ENCODE assay signal across 1 cellular context in the genomic region with DNA sequence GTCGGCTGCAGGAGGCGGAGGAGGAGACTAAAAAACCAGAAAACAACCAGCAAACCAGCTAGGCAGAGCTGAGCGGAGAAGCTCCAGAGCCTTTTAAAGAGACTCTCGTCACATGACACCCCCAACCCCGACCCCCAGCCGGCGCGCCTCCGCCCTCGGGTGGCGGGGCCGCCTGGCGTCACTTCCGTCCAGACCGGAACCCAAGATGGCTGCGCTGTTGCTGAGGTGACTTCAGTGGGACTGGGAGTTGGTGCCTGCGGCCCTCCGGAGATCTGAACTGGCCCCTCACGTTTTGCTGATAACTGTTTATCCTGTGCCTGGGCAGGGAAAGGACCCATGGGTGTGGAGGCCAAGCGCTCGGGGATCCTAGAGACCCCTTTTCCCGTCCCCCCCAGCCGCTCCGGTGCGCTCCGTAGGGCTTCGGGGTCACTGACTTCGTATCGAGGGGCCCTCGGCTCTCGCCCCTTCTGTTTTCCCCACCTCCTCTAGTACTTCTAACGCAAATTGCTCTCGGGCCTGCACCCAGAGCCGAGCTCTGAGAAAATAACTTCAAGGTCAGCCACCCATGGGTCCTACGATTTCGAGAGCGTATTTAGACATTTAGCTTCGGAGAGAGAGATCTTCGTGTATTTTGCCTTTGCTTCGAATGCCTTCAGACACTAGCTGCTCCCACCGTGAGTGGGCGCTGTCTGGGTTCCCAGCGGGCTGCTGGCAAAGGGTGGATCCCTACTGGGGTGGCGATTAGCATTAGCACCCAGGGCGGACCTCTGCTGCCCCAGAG.
A peak's percentile ranks its signal among the peaks of the same experiment; 100 is the strongest.
TF ChIP-seq lines count a peak whose summit lies in the region.

A gene with protein sequence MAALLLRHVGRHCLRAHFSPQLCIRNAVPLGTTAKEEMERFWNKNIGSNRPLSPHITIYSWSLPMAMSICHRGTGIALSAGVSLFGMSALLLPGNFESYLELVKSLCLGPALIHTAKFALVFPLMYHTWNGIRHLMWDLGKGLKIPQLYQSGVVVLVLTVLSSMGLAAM (plus strand): TSS at position 181 of the 781 bp plus-strand sequence. CDS start 25 bp downstream, at position 206.

TF ChIP-seq in HepG2, 621 proteins besides CTCF, POLR2A, EP300 and RAD21 (continued from another document and continues in another):
- TF ChIP-seq MLXIP (CRISPR knock-in tag; IDR thresholded peaks at IDR 0.05; ENCODE audit: borderline replicate concordance) = peak; percentile 17; the same call in 1 of the 2 replicates
- TF ChIP-seq MLLT10 (CRISPR knock-in tag; IDR thresholded peaks at IDR 0.05) = no peak
- TF ChIP-seq DBP (CRISPR knock-in tag; IDR thresholded peaks at IDR 0.05; ENCODE audit: not compliant biosample characterization) = peak; percentile 50
- no peak for TF ChIP-seq IRX3 (CRISPR knock-in tag; IDR thresholded peaks at IDR 0.05; ENCODE audit: borderline replicate concordance, low read depth)
- no peak for TF ChIP-seq FOXP4 (CRISPR knock-in tag; IDR thresholded peaks at IDR 0.05)
- TF ChIP-seq, protein P1, sequence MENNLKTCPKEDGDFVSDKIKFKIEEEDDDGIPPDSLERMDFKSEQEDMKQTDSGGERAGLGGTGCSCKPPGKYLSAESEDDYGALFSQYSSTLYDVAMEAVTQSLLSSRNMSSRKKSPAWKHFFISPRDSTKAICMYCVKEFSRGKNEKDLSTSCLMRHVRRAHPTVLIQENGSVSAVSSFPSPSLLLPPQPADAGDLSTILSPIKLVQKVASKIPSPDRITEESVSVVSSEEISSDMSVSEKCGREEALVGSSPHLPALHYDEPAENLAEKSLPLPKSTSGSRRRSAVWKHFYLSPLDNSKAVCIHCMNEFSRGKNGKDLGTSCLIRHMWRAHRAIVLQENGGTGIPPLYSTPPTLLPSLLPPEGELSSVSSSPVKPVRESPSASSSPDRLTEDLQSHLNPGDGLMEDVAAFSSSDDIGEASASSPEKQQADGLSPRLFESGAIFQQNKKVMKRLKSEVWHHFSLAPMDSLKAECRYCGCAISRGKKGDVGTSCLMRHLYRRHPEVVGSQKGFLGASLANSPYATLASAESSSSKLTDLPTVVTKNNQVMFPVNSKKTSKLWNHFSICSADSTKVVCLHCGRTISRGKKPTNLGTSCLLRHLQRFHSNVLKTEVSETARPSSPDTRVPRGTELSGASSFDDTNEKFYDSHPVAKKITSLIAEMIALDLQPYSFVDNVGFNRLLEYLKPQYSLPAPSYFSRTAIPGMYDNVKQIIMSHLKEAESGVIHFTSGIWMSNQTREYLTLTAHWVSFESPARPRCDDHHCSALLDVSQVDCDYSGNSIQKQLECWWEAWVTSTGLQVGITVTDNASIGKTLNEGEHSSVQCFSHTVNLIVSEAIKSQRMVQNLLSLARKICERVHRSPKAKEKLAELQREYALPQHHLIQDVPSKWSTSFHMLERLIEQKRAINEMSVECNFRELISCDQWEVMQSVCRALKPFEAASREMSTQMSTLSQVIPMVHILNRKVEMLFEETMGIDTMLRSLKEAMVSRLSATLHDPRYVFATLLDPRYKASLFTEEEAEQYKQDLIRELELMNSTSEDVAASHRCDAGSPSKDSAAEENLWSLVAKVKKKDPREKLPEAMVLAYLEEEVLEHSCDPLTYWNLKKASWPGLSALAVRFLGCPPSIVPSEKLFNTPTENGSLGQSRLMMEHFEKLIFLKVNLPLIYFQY (CRISPR knock-in tag; IDR thresholded peaks at IDR 0.05; ENCODE audit: borderline replicate concordance) = no peak
- TF ChIP-seq NCOA1 (CRISPR knock-in tag; IDR thresholded peaks at IDR 0.05) = no peak
- peak; percentile 7; the same call in 1 of the 2 replicates for TF ChIP-seq ZNF503 (CRISPR knock-in tag; IDR thresholded peaks at IDR 0.05)
- TF ChIP-seq EEA1 (CRISPR knock-in tag; IDR thresholded peaks at IDR 0.05; ENCODE audit: borderline replicate concordance) = no peak
- TF ChIP-seq ZNF598 (CRISPR knock-in tag; IDR thresholded peaks at IDR 0.05; ENCODE audit: borderline replicate concordance) = no peak
- no peak for TF ChIP-seq ONECUT2 (CRISPR knock-in tag; IDR thresholded peaks at IDR 0.05)
- TF ChIP-seq NR3C1 (CRISPR knock-in tag; IDR thresholded peaks at IDR 0.05) = no peak
- TF ChIP-seq REXO4 (CRISPR knock-in tag; IDR thresholded peaks at IDR 0.05; ENCODE audit: borderline replicate concordance) = no peak
- no peak; the same call in 1 of the 2 replicates for TF ChIP-seq MYNN (CRISPR knock-in tag; IDR thresholded peaks at IDR 0.05; ENCODE audit: low read depth)
- TF ChIP-seq ZNF577 (CRISPR knock-in tag; IDR thresholded peaks at IDR 0.05; ENCODE audit: borderline replicate concordance, low read depth) = no peak
- peak; percentile 4 for TF ChIP-seq TEAD3 (CRISPR knock-in tag; optimal IDR thresholded peaks at IDR 0.05; ENCODE audit: borderline replicate concordance)
- TF ChIP-seq SIN3A (IDR thresholded peaks at IDR 0.05; ENCODE audit: borderline replicate concordance, low read depth, low read length) = peak; percentile 81; the same call in 1 of the 2 replicates
- TF ChIP-seq, protein P2, sequence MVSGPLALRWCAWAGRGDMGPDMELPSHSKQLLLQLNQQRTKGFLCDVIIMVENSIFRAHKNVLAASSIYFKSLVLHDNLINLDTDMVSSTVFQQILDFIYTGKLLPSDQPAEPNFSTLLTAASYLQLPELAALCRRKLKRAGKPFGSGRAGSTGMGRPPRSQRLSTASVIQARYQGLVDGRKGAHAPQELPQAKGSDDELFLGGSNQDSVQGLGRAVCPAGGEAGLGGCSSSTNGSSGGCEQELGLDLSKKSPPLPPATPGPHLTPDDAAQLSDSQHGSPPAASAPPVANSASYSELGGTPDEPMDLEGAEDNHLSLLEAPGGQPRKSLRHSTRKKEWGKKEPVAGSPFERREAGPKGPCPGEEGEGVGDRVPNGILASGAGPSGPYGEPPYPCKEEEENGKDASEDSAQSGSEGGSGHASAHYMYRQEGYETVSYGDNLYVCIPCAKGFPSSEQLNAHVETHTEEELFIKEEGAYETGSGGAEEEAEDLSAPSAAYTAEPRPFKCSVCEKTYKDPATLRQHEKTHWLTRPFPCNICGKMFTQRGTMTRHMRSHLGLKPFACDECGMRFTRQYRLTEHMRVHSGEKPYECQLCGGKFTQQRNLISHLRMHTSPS (CRISPR knock-in tag; IDR thresholded peaks at IDR 0.05; ENCODE audit: low read depth) = no peak
- TF ChIP-seq GATAD2A (CRISPR knock-in tag; IDR thresholded peaks at IDR 0.05) = peak; percentile 14; the same call in 1 of the 2 replicates
- TF ChIP-seq, protein P3, sequence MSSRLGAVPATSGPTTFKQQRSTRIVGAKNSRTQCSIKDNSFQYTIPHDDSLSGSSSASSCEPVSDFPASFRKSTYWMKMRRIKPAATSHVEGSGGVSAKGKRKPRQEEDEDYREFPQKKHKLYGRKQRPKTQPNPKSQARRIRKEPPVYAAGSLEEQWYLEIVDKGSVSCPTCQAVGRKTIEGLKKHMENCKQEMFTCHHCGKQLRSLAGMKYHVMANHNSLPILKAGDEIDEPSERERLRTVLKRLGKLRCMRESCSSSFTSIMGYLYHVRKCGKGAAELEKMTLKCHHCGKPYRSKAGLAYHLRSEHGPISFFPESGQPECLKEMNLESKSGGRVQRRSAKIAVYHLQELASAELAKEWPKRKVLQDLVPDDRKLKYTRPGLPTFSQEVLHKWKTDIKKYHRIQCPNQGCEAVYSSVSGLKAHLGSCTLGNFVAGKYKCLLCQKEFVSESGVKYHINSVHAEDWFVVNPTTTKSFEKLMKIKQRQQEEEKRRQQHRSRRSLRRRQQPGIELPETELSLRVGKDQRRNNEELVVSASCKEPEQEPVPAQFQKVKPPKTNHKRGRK (CRISPR knock-in tag; IDR thresholded peaks at IDR 0.05) = no peak
- TF ChIP-seq ZNF282 (IDR thresholded peaks at IDR 0.05; ENCODE audit: partially characterized antibody) = no peak
- TF ChIP-seq ZNF350 (CRISPR knock-in tag; IDR thresholded peaks at IDR 0.05; ENCODE audit: borderline replicate concordance, low read depth) = peak; percentile 91; the same call in 1 of the 2 replicates
- TF ChIP-seq, protein P4, sequence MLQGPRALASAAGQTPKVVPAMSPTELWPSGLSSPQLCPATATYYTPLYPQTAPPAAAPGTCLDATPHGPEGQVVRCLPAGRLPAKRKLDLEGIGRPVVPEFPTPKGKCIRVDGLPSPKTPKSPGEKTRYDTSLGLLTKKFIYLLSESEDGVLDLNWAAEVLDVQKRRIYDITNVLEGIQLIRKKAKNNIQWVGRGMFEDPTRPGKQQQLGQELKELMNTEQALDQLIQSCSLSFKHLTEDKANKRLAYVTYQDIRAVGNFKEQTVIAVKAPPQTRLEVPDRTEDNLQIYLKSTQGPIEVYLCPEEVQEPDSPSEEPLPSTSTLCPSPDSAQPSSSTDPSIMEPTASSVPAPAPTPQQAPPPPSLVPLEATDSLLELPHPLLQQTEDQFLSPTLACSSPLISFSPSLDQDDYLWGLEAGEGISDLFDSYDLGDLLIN (CRISPR knock-in tag; IDR thresholded peaks at IDR 0.05; ENCODE audit: borderline replicate concordance) = peak; percentile 63; the same call in 1 of the 2 replicates
- no peak for TF ChIP-seq ZNF589 (CRISPR knock-in tag; conservative IDR thresholded peaks at IDR 0.05)
- TF ChIP-seq ZNF232 (CRISPR knock-in tag; IDR thresholded peaks at IDR 0.05; ENCODE audit: borderline replicate concordance) = 0 out of 2 replicates have a peak, but pooled peaks have one; percentile 67
- TF ChIP-seq KDM5B (CRISPR knock-in tag; IDR thresholded peaks at IDR 0.05; ENCODE audit: borderline replicate concordance) = peak; percentile 83; the same call in 1 of the 2 replicates
- 0 out of 2 replicates have a peak, but pooled peaks have one; percentile 42 for TF ChIP-seq MEF2D (CRISPR knock-in tag; IDR thresholded peaks at IDR 0.05)
- TF ChIP-seq MED8 (CRISPR knock-in tag; IDR thresholded peaks at IDR 0.05; ENCODE audit: insufficient replicate concordance) = no peak
- peak; percentile 42; the same call in 1 of the 2 replicates for TF ChIP-seq HCFC1 (IDR thresholded peaks at IDR 0.05; ENCODE audit: low read depth, low read length)
- no peak for TF ChIP-seq NAIF1 (CRISPR knock-in tag; IDR thresholded peaks at IDR 0.05; ENCODE audit: borderline replicate concordance)
- TF ChIP-seq ZNF20 (CRISPR knock-in tag; IDR thresholded peaks at IDR 0.05) = peak; percentile 79
- TF ChIP-seq MAZ (IDR thresholded peaks at IDR 0.05; ENCODE audit: borderline replicate concordance, low read depth, low read length) = peak; percentile 90
- peak; percentile 74; the same call in 1 of the 2 replicates for TF ChIP-seq MAZ (CRISPR knock-in tag; IDR thresholded peaks at IDR 0.05; ENCODE audit: low read depth)
- TF ChIP-seq, protein P5, sequence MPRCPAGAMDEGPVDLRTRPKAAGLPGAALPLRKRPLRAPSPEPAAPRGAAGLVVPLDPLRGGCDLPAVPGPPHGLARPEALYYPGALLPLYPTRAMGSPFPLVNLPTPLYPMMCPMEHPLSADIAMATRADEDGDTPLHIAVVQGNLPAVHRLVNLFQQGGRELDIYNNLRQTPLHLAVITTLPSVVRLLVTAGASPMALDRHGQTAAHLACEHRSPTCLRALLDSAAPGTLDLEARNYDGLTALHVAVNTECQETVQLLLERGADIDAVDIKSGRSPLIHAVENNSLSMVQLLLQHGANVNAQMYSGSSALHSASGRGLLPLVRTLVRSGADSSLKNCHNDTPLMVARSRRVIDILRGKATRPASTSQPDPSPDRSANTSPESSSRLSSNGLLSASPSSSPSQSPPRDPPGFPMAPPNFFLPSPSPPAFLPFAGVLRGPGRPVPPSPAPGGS (CRISPR knock-in tag; IDR thresholded peaks at IDR 0.05) = no peak
- no peak for TF ChIP-seq ZBTB38 (CRISPR knock-in tag; IDR thresholded peaks at IDR 0.05)
- TF ChIP-seq HNF4A (CRISPR knock-in tag; IDR thresholded peaks at IDR 0.05) = no peak
- TF ChIP-seq ARNT (IDR thresholded peaks at IDR 0.05) = no peak
